Comparison of ENCODE assay signal across 22 cellular contexts in genomic region chr22:19866665-19867009, GRCh38.
A peak's percentile ranks its signal among the peaks of the same experiment; 100 is the strongest.
DNase-seq lines count a peak whose midpoint lies in the region; FAIRE-seq and TF ChIP-seq lines count a peak whose summit lies in the region.
"Had no signal": no experiment of that assay in that cellular context is flagged by ENCODE, and none has a peak within 500 bp of the region (broad histone marks: within the 10 kb centered on the region; RNA-seq: fewer than 3 reads in every experiment).

No MANE protein-coding gene starts in this region.

- DNase-seq in D721Med (ENCODE audit: insufficient read length, low spot score) = no peak
- DNase-seq in NK-92 (lab: John Stamatoyannopoulos, UW; ENCODE audit: unreplicated experiment) = no peak
- DNase-seq in HAP-1 (ENCODE audit: low spot score in 2 of 2) = no peak
- no peak for DNase-seq in globus pallidus (ENCODE audit: low spot score)
- DNase-seq: 8988T; AML-193; Caco-2; Calu3; CD4-positive, alpha-beta T cell; CD8-positive, alpha-beta T cell; DMS 273 treated with DMSO at 0.1 percent for 48 hours; DMS153; DMS53; DMS79; DND-41; EL; GF-D8 had no signal

- H3K4me3 ChIP-seq in HAP-1 = no peak overlapping the region
- H3K4me3 ChIP-seq: A549; BLaER1 treated with 17β-estradiol and CSF1 and Interleukin-3, amounts not matched to agents 10 nM and 100 nM had no signal

- H3K36me3 ChIP-seq in HAP-1 (replicated peaks) = no peaks in the 10 kb centered on the region
- H3K36me3 ChIP-seq: BLaER1 treated with 17β-estradiol and CSF1 and Interleukin-3, amounts not matched to agents 10 nM and 100 nM had no signal

- peak; percentile 21 for FAIRE-seq in D721Med (lab: Jason Lieb, UNC)
- peak; percentile 7 for FAIRE-seq in TTC549 (lab: Jason Lieb, UNC)
- FAIRE-seq: A549, GM12891, GM19239 had no signal

- in situ Hi-C loops in HAP-1 (cut with MboI; ENCODE audit: low sequenced_read_pairs) = loop anchor here (25.0 kb wide), 1 partner anchor 429 kb away; the partner anchor contains the start of genes C22orf39, HIRA and MRPL40

- no peaks in the 10 kb centered on the region for H3K9me3 ChIP-seq in HAP-1
- H3K9me3 ChIP-seq: A549; BLaER1 treated with 17β-estradiol and CSF1 and Interleukin-3, amounts not matched to agents 10 nM and 100 nM; Caco-2 had no signal

- no peaks in the 10 kb centered on the region; the same call in 1 of the 2 replicates for H3K4me1 ChIP-seq in HAP-1
- H3K4me1 ChIP-seq: A549, Caco-2 had no signal

- no peak for TF ChIP-seq CTCF in D721Med (IDR thresholded peaks at IDR 0.05; ENCODE audit: insufficient read depth, missing control alignments)

- H3K27me3 ChIP-seq in HAP-1 (ENCODE audit: low read depth) = no peaks in the 10 kb centered on the region
- H3K27me3 ChIP-seq: BLaER1 treated with 17β-estradiol and CSF1 and Interleukin-3, amounts not matched to agents 10 nM and 100 nM had no signal
